In the genomic region with DNA sequence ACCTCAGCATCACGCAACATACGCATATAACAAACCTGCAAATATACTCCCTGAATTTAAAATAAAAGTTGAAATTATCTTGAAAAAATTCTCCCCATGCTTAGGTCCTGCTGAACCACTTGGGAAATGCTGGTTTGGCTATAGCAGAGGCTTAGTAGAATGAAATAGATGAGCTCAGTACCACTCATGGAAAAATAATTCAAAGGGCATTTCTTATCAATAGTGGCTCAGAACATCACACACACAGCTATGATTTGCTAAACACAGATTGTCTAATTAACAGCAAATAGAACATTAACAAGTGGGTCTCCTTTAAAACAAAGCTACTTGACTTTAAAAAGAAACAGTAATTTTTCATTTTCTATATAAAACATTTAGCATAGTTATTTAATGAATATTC, we compare ENCODE assay signal across 3 cellular contexts.
TF ChIP-seq lines count a peak whose summit lies in the region.

No MANE protein-coding gene starts in this region.

TF ChIP-seq in liver, 16 proteins besides CTCF, POLR2A, EP300 and RAD21:
- no peak for TF ChIP-seq NR2F2 (IDR thresholded peaks at IDR 0.05)
- no peak for TF ChIP-seq FOXA1 (IDR thresholded peaks at IDR 0.05)
- peak; percentile 75 to 84 for TF ChIP-seq HNF4A (conservative IDR thresholded peaks at IDR 0.05)
- TF ChIP-seq YY1 (IDR thresholded peaks at IDR 0.05): peak; percentile 27
- TF ChIP-seq, protein P1, sequence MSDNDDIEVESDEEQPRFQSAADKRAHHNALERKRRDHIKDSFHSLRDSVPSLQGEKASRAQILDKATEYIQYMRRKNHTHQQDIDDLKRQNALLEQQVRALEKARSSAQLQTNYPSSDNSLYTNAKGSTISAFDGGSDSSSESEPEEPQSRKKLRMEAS (IDR thresholded peaks at IDR 0.05): no peak
- TF ChIP-seq JUND (IDR thresholded peaks at IDR 0.05): peak in 1 of 2 donors; percentile 66
- peak; percentile 9 for TF ChIP-seq FOXA2 (IDR thresholded peaks at IDR 0.05)
- peak; percentile 61 for TF ChIP-seq SP1 (IDR thresholded peaks at IDR 0.05)
- TF ChIP-seq HNF4G (IDR thresholded peaks at IDR 0.05): no peak
- TF ChIP-seq EGR1 (IDR thresholded peaks at IDR 0.05; ENCODE audit: low read depth in 2 of 2): peak in 1 of 2 donors; percentile 69
- no peak for TF ChIP-seq TAF1 (conservative IDR thresholded peaks at IDR 0.05)
- TF ChIP-seq, protein P2, sequence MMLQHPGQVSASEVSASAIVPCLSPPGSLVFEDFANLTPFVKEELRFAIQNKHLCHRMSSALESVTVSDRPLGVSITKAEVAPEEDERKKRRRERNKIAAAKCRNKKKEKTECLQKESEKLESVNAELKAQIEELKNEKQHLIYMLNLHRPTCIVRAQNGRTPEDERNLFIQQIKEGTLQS (IDR thresholded peaks at IDR 0.05): no peak
- TF ChIP-seq GABPA (IDR thresholded peaks at IDR 0.05 in 1 of 2, conservative IDR thresholded peaks at IDR 0.05 in 1 of 2): no peak
- peak in 1 of 2 donors; percentile 24 for TF ChIP-seq RXRA (IDR thresholded peaks at IDR 0.05)
- TF ChIP-seq, protein P3, sequence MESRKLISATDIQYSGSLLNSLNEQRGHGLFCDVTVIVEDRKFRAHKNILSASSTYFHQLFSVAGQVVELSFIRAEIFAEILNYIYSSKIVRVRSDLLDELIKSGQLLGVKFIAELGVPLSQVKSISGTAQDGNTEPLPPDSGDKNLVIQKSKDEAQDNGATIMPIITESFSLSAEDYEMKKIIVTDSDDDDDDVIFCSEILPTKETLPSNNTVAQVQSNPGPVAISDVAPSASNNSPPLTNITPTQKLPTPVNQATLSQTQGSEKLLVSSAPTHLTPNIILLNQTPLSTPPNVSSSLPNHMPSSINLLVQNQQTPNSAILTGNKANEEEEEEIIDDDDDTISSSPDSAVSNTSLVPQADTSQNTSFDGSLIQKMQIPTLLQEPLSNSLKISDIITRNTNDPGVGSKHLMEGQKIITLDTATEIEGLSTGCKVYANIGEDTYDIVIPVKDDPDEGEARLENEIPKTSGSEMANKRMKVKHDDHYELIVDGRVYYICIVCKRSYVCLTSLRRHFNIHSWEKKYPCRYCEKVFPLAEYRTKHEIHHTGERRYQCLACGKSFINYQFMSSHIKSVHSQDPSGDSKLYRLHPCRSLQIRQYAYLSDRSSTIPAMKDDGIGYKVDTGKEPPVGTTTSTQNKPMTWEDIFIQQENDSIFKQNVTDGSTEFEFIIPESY (IDR thresholded peaks at IDR 0.05): no peak
- TF ChIP-seq, protein P4, sequence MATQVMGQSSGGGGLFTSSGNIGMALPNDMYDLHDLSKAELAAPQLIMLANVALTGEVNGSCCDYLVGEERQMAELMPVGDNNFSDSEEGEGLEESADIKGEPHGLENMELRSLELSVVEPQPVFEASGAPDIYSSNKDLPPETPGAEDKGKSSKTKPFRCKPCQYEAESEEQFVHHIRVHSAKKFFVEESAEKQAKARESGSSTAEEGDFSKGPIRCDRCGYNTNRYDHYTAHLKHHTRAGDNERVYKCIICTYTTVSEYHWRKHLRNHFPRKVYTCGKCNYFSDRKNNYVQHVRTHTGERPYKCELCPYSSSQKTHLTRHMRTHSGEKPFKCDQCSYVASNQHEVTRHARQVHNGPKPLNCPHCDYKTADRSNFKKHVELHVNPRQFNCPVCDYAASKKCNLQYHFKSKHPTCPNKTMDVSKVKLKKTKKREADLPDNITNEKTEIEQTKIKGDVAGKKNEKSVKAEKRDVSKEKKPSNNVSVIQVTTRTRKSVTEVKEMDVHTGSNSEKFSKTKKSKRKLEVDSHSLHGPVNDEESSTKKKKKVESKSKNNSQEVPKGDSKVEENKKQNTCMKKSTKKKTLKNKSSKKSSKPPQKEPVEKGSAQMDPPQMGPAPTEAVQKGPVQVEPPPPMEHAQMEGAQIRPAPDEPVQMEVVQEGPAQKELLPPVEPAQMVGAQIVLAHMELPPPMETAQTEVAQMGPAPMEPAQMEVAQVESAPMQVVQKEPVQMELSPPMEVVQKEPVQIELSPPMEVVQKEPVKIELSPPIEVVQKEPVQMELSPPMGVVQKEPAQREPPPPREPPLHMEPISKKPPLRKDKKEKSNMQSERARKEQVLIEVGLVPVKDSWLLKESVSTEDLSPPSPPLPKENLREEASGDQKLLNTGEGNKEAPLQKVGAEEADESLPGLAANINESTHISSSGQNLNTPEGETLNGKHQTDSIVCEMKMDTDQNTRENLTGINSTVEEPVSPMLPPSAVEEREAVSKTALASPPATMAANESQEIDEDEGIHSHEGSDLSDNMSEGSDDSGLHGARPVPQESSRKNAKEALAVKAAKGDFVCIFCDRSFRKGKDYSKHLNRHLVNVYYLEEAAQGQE (IDR thresholded peaks at IDR 0.05): peak; percentile 34
TF ChIP-seq in liver: peak in this region for 8.

TF ChIP-seq in HepG2, 621 proteins besides CTCF, POLR2A, EP300 and RAD21 (continues in another document):
- TF ChIP-seq ZFP36L2 (CRISPR knock-in tag; IDR thresholded peaks at IDR 0.05): no peak
- no peak for TF ChIP-seq ZNF609 (CRISPR knock-in tag; IDR thresholded peaks at IDR 0.05; ENCODE audit: borderline replicate concordance)
- no peak for TF ChIP-seq ZNF124 (CRISPR knock-in tag; IDR thresholded peaks at IDR 0.05)
- no peak for TF ChIP-seq HNF1B (CRISPR knock-in tag; IDR thresholded peaks at IDR 0.05)
- TF ChIP-seq NR2F1 (CRISPR knock-in tag; IDR thresholded peaks at IDR 0.05): no peak
- no peak for TF ChIP-seq EHMT2 (IDR thresholded peaks at IDR 0.05; ENCODE audit: borderline replicate concordance, low read depth, low read length)
- TF ChIP-seq NR2F2 (IDR thresholded peaks at IDR 0.05; ENCODE audit: borderline replicate concordance, low read depth): no peak
- no peak for TF ChIP-seq CBFB (CRISPR knock-in tag; IDR thresholded peaks at IDR 0.05)

TF ChIP-seq in endothelial cell of umbilical vein, 7 proteins besides CTCF, POLR2A, EP300 and RAD21:
- no peak for TF ChIP-seq GATA2 (IDR thresholded peaks at IDR 0.05; ENCODE audit: insufficient read depth, insufficient read length, low read depth, low read length)
- TF ChIP-seq, protein P1 (IDR thresholded peaks at IDR 0.05; ENCODE audit: insufficient read depth, insufficient read length): no peak
- no peak for TF ChIP-seq MYC (IDR thresholded peaks at IDR 0.05; ENCODE audit: low read depth, low read length)
- no peak for TF ChIP-seq FOS (IDR thresholded peaks at IDR 0.05; ENCODE audit: borderline replicate concordance, insufficient read depth, low read length)
- TF ChIP-seq EZH2 (IDR thresholded peaks at IDR 0.05; ENCODE audit: borderline replicate concordance, low read depth, low read length, severe bottlenecking): no peak
- no peak for TF ChIP-seq POLR2AphosphoS5 (IDR thresholded peaks at IDR 0.05; ENCODE audit: insufficient read depth, low read depth, low read length)
- no peak for TF ChIP-seq JUN (IDR thresholded peaks at IDR 0.05; ENCODE audit: borderline replicate concordance, insufficient read depth, insufficient read length, low read depth)
